In the genomic region with DNA sequence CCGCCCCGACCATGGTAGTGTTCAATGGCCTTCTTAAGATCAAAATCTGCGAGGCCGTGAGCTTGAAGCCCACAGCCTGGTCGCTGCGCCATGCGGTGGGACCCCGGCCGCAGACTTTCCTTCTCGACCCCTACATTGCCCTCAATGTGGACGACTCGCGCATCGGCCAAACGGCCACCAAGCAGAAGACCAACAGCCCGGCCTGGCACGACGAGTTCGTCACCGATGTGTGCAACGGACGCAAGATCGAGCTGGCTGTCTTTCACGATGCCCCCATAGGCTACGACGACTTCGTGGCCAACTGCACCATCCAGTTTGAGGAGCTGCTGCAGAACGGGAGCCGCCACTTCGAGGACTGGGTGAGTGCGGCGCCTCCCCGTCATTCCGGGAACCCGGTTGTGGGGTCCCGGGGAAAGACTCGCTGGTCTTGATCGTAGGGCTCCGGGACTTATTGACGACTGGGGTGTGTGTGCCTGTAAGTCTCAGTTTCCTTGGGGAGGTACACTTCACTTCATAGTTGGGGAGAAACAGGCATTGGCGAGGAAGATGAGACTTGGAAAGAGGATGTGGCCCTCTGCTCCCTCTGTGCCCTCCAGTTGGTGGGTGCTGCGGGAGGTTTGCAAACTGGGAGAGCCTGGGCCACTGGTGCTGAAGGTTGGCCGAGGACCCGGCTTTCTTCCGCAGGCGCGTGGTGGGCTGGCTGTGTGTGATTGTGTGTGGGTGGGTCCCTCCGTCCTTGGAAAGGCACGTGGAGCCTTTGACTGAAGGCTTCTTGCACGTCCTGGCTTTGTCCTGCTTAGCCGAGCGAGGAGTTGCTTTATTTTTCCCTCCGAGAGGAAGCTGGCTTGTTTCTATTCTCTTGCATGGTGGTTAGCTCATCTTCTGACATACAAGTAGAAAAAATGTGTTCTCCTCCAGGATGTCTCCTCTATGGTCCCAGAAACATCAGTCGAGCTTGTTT, we compare ENCODE assay signal across 1 cellular context.
TF ChIP-seq lines count a peak whose summit lies in the region.

No MANE protein-coding gene starts in this region.

TF ChIP-seq in HCT116, 20 proteins besides CTCF, POLR2A, EP300 and RAD21 (continued from another document):
- TF ChIP-seq FOSL1 (IDR thresholded peaks at IDR 0.05; ENCODE audit: low read depth) (no peak), CBX3 (IDR thresholded peaks at IDR 0.05; ENCODE audit: low read depth) (no peak), SRF (IDR thresholded peaks at IDR 0.05; ENCODE audit: low read depth) (no peak), CEBPB (IDR thresholded peaks at IDR 0.05; ENCODE audit: low read depth) (no peak), SP1 (IDR thresholded peaks at IDR 0.05; ENCODE audit: low read depth) (no peak), SIN3A (IDR thresholded peaks at IDR 0.05; ENCODE audit: low read depth) (no peak)
- TF ChIP-seq, protein P1, sequence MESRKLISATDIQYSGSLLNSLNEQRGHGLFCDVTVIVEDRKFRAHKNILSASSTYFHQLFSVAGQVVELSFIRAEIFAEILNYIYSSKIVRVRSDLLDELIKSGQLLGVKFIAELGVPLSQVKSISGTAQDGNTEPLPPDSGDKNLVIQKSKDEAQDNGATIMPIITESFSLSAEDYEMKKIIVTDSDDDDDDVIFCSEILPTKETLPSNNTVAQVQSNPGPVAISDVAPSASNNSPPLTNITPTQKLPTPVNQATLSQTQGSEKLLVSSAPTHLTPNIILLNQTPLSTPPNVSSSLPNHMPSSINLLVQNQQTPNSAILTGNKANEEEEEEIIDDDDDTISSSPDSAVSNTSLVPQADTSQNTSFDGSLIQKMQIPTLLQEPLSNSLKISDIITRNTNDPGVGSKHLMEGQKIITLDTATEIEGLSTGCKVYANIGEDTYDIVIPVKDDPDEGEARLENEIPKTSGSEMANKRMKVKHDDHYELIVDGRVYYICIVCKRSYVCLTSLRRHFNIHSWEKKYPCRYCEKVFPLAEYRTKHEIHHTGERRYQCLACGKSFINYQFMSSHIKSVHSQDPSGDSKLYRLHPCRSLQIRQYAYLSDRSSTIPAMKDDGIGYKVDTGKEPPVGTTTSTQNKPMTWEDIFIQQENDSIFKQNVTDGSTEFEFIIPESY (IDR thresholded peaks at IDR 0.05; ENCODE audit: extremely low read depth, insufficient replicate concordance, low read length): no peak
- TF ChIP-seq, protein P2, sequence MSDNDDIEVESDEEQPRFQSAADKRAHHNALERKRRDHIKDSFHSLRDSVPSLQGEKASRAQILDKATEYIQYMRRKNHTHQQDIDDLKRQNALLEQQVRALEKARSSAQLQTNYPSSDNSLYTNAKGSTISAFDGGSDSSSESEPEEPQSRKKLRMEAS (IDR thresholded peaks at IDR 0.05): no peak
